Comparison of ENCODE assay signal across 11 cellular contexts in the genomic region with DNA sequence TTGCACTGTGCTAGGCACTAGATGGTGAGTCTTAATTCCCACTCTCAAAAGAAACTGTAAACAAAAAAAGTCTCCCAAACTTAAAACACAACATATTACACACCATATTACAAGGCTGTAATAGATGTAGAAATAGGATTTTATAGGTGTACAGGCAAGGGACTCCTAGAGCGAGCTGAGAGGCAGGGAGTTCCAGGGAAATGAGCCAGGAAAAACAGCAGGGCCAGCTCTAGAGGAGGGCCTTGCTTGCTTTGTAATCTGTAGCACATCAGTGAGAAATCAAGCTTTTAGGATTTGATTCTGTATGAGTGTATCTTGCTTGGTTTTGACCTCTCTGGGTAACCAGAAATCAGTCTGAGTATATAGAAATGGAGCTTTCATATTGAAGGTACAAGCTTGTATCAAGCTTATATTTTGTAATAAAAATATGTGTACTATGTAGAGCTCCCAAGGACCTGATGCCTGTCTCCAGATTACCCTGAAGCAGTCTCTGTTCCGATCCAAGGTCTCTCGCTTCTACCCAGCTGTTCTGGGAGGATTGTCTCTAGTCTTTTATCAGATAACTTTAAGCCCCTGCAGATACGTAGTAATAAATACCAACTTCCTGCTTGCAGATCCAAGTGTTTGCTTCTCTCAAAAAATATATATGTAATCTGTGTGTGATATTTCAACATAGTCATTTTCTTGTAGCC.
DNase-seq lines count a peak whose midpoint lies in the region; ATAC-seq and TF ChIP-seq lines count a peak whose summit lies in the region.
"Had no signal": no experiment of that assay in that cellular context is flagged by ENCODE, and none has a peak within 500 bp of the region (broad histone marks: within the 10 kb centered on the region; RNA-seq: fewer than 3 reads in every experiment).

No MANE protein-coding gene starts in this region.

- no peaks in the 10 kb centered on the region for H3K9me3 ChIP-seq in stomach
- H3K9me3 ChIP-seq: thoracic aorta had no signal

- no peak for TF ChIP-seq EP300 in stomach (IDR thresholded peaks at IDR 0.05)

- no peaks in the 10 kb centered on the region for H3K36me3 ChIP-seq in stomach
- H3K36me3 ChIP-seq: BLaER1 treated with 17β-estradiol and CSF1 and Interleukin-3, amounts not matched to agents 10 nM and 100 nM; thoracic aorta had no signal

- ATAC-seq in Right ventricle myocardium superior (ENCODE audit: poor library complexity), result peak; percentile 79
- ATAC-seq in left lobe of liver, result peak; percentile 50
- ATAC-seq in HG03520 (IDR thresholded peaks at IDR 0.05; ENCODE audit: unreplicated experiment), result no peak
- no peak for ATAC-seq in GM21360 (IDR thresholded peaks at IDR 0.05; ENCODE audit: unreplicated experiment)
- ATAC-seq: activated CD4-positive, alpha-beta T cell treated with anti-CD3 and anti-CD28 coated beads for 36 hours had no signal

- H3K27me3 ChIP-seq in stomach, result no peaks in the 10 kb centered on the region
- H3K27me3 ChIP-seq: BLaER1 treated with 17β-estradiol and CSF1 and Interleukin-3, amounts not matched to agents 10 nM and 100 nM had no signal

- DNase-seq in Right ventricle myocardium superior (peak; percentile 47), cardiac septum (ENCODE audit: low spot score) (no peak), choroid plexus epithelial cell (ENCODE audit: low read depth) (peak; percentile 82), left lobe of liver (ENCODE audit: low spot score) (no peak), stomach (no peak)
- no peak for DNase-seq in activated CD8-positive, alpha-beta memory T cell treated with anti-CD3 and anti-CD28 coated beads, Interleukin-2, amount 50 U/mL, for 4 hours
- DNase-seq: activated CD4-positive, alpha-beta T cell treated with anti-CD3 and anti-CD28 coated beads for 36 hours had no signal

- no peak for TF ChIP-seq POLR2A in stomach (IDR thresholded peaks at IDR 0.05)

- 28 to 42% (median 38%) methylated on average over 4 of the region's 4 CpGs for WGBS in stomach, 5 donors

- intact Hi-C loops in Right ventricle myocardium superior (cut with DNase I), result no loop called here
- intact Hi-C loops in cardiac septum (cut with DNase I), result no loop called here
- intact Hi-C loops in stomach (cut with DNase I; ENCODE audit: low total_unique reads), result no loop called here

- H3K4me3 ChIP-seq in choroid plexus epithelial cell (ENCODE audit: low read depth, low read length) (no peak overlapping the region), stomach (no peak overlapping the region)
- H3K4me3 ChIP-seq: BLaER1 treated with 17β-estradiol and CSF1 and Interleukin-3, amounts not matched to agents 10 nM and 100 nM; thoracic aorta had no signal

- peak overlapping the region in 2 of 5 donors; percentile 3 to 42 for H3K27ac ChIP-seq in stomach
- H3K27ac ChIP-seq: BLaER1 treated with 17β-estradiol and CSF1 and Interleukin-3, amounts not matched to agents 10 nM and 100 nM had no signal

- H3K4me1 ChIP-seq in stomach, result peaks cover 10 to 33% (median 17%) of the 10 kb centered on the region in 4 donors

- TF ChIP-seq CTCF in choroid plexus epithelial cell (conservative IDR thresholded peaks at IDR 0.05; ENCODE audit: low read depth, low read length) (no peak), stomach (IDR thresholded peaks at IDR 0.05) (no peak)

Comparison
In these comparisons a context has a peak if more than half of its experiments do, and no peak if none do; other contexts are left out.
1. DNase-seq: peak in Right ventricle myocardium superior (single experiment) and choroid plexus epithelial cell (single experiment); none in cardiac septum (single experiment), left lobe of liver (single experiment), activated CD8-positive, alpha-beta memory T cell treated with anti-CD3 and anti-CD28 coated beads, Interleukin-2, amount 50 U/mL, for 4 hours (single experiment) and stomach (single experiment).
2. ATAC-seq: peak in Right ventricle myocardium superior (single experiment) and left lobe of liver (single experiment); none in HG03520 (single experiment) and GM21360 (single experiment).